ENCODE assay signal across 17 cellular contexts in the genomic region with DNA sequence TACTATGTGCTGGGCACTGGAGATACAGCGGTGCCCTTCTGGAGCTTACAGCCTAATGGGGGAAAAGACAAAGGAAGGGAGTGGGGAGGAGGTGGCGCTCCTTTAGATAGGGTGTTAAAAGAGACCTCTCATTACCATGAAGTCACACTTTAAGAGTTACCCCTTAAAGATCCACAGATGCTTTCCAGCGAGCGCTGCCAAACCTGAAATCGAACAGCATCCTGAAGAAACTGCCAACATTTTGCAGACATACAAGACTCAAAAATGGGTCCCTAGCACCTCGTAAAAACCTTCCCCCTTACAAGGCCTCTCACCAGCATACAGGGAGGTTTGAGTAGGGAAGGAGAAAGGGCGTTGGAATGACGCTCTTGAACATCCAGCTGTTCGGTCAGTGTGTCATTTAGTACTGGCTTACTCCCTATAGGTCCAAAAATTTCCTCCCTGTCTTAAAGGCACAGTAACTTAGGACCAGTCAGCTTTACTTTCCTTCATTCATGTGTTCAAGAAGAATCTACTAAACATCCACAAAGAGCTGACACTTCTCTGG. TPM values are rescaled to one million over a fixed set of nuclear protein-coding genes. Genes with fewer than 3 reads are reported as not detected.
DNase-seq lines count a peak whose midpoint lies in the region; ATAC-seq and TF ChIP-seq lines count a peak whose summit lies in the region.
"Had no signal": no experiment of that assay in that cellular context is flagged by ENCODE, and none has a peak within 500 bp of the region (broad histone marks: within the 10 kb centered on the region; RNA-seq: fewer than 3 reads in every experiment).

No MANE protein-coding gene starts in this region.

- TF ChIP-seq CTCF in lower lobe of right lung (IDR thresholded peaks at IDR 0.05), result no peak

- peak overlapping the region; percentile 3 for H3K27ac ChIP-seq in lower lobe of right lung
- H3K27ac ChIP-seq: foreskin keratinocyte, upper lobe of right lung had no signal

- H3K36me3 ChIP-seq in lower lobe of right lung, result no peaks in the 10 kb centered on the region
- H3K36me3 ChIP-seq: breast epithelium, upper lobe of right lung had no signal

- no peaks in the 10 kb centered on the region for H3K27me3 ChIP-seq in lower lobe of right lung (ENCODE audit: low read depth)
- H3K27me3 ChIP-seq: foreskin keratinocyte, upper lobe of right lung had no signal

- H3K4me3 ChIP-seq in lower lobe of right lung, result no peak overlapping the region
- H3K4me3 ChIP-seq: upper lobe of right lung had no signal

- ATAC-seq in Right ventricle myocardium inferior (peak; percentile 70), lower lobe of right lung (peak in 1 of 2 donors; percentile 23)
- ATAC-seq: foreskin keratinocyte, HCT116, upper lobe of right lung had no signal

- H3K4me1 ChIP-seq in lower lobe of right lung, result no peaks in the 10 kb centered on the region
- H3K4me1 ChIP-seq: breast epithelium, foreskin keratinocyte, upper lobe of right lung had no signal

- no peaks in the 10 kb centered on the region for H3K9me3 ChIP-seq in lower lobe of right lung
- H3K9me3 ChIP-seq: breast epithelium, upper lobe of right lung had no signal

- DNase-seq in Right ventricle myocardium inferior (ENCODE audit: missing footprints) (peak; percentile 59), cardiac septum (ENCODE audit: low spot score) (no peak), fibroblast of peridontal ligament (ENCODE audit: extremely low read depth) (peak; percentile 77), lower lobe of right lung (no peak), NCI-H524 treated with DMSO at 0.1 percent for 48 hours (lab: John Stamatoyannopoulos, UW) (no peak), HuH-7 (ENCODE audit: low spot score) (no peak), HPDE6-E6E7 (ENCODE audit: extremely low spot score) (no peak)
- DNase-seq in activated naive CD4-positive, alpha-beta T cell (lab: John Stamatoyannopoulos, UW), result no peak
- DNase-seq: activated naive CD4-positive, alpha-beta T cell treated with anti-CD3 and anti-CD28 coated beads, Interleukin-2, amount 10 ng/mL, durations not matched to agents 7 days and 5 days; foreskin keratinocyte; mesenchymal stem cell; NCI-H1092; SHP77 treated with DMSO at 0.1 percent for 48 hours; T-helper 9 cell; upper lobe of right lung had no signal

- intact Hi-C loops in Right ventricle myocardium inferior (cut with DNase I), result no loop called here
- intact Hi-C loops in cardiac septum (cut with DNase I), result no loop called here
- intact Hi-C loops in lower lobe of right lung (cut with DNase I), result no loop called here

RNA-seq across cellular contexts. Expression of a gene that starts 45.3 kb away (rescaled TPM):
- total RNA-seq in Right ventricle myocardium inferior, result 21.9 TPM
- 16.5 TPM for total RNA-seq in cardiac septum
- 71.6 TPM for total RNA-seq in lower lobe of right lung

Comparison
In these comparisons a context has a peak if more than half of its experiments do, and no peak if none do; other contexts are left out.
1. DNase-seq: peak in Right ventricle myocardium inferior (single experiment) and fibroblast of peridontal ligament (single experiment); none in cardiac septum (single experiment), lower lobe of right lung (single experiment), NCI-H524 treated with DMSO at 0.1 percent for 48 hours (single experiment), HuH-7 (single experiment), activated naive CD4-positive, alpha-beta T cell (0 of 4) and HPDE6-E6E7 (single experiment).